In genomic region chr14:88605594-88605993, GRCh38 we compare ENCODE assay signal across 1 cellular context.
TF ChIP-seq lines count a peak whose summit lies in the region.

No MANE protein-coding gene starts in this region.

TF ChIP-seq in SK-N-SH, 30 proteins besides CTCF, POLR2A, EP300 and RAD21 (continued from another document):
- TF ChIP-seq IRF3 (IDR thresholded peaks at IDR 0.05; ENCODE audit: low read depth, low read length) (no peak), NRF1 (IDR thresholded peaks at IDR 0.05; ENCODE audit: low read depth, low read length) (no peak), PBX3 (IDR thresholded peaks at IDR 0.05) (no peak), RXRA (IDR thresholded peaks at IDR 0.05; ENCODE audit: borderline replicate concordance, low read depth) (no peak), FOXM1 (IDR thresholded peaks at IDR 0.05; ENCODE audit: low read depth) (no peak), GATA2 (CRISPR knock-in tag; IDR thresholded peaks at IDR 0.05) (no peak)
